21 cellular contexts compared by ENCODE assay signal in the genomic region with DNA sequence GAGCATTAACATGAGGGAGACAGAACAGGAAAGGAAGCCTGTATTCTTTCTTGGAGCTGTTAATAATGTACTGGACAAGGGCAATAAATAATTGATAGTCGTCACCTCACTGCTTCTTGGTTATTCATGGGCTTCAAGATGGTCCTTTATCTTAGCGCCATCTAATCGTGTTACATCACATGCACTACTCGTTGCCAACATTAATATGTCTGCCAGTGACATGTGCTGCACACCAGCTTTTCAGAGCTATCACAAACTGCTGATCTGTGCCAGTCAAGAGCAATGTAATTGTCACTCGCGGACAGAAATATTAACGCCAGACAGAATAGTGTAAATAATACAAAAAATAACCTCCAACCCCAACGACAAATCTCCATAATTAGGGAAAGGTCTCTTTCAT.
"Had no signal": no experiment of that assay in that cellular context is flagged by ENCODE, and none has a peak within 500 bp of the region (broad histone marks: within the 10 kb centered on the region; RNA-seq: fewer than 3 reads in every experiment).

No MANE protein-coding gene starts in this region.

- ATAC-seq: gastroesophageal sphincter; lower lobe of right lung; natural killer cell; pancreas; right lobe of liver; stimulated activated memory B cell treated with anti-CD40 and anti-IgM and Interleukin-4, amounts not matched to agents 10 μg/mL and 1 μg/mL and 100 μg/mL, for 72 hours had no signal

- H3K4me3 ChIP-seq: dorsolateral prefrontal cortex, esophagus muscularis mucosa, gastroesophageal sphincter, left ventricle myocardium inferior, lower lobe of right lung, neural progenitor cell, pancreas, right lobe of liver, tibial artery, upper lobe of left lung, uterus had no signal

- DNase-seq: cortex of kidney; dorsolateral prefrontal cortex; effector memory CD4-positive, alpha-beta T cell; glutamatergic neuron; islet precursor cell; left ventricle myocardium inferior; lower lobe of right lung; natural killer cell; nucleus accumbens; pancreas; right lobe of liver; stimulated activated CD4-positive, alpha-beta T cell treated with anti-CD3 and anti-CD28 coated beads, Interleukin-4, amount 100 ng/mL, for 1 hour; stimulated activated CD8-positive, alpha-beta memory T cell treated with anti-CD3 and anti-CD28 coated beads, Interleukin-4, amount 100 ng/mL, for 48 hours; tibial artery; upper lobe of left lung; uterus had no signal

- H3K4me1 ChIP-seq: esophagus muscularis mucosa, gastroesophageal sphincter, left ventricle myocardium inferior, lower lobe of right lung, neural progenitor cell, pancreas, right lobe of liver, tibial artery, upper lobe of left lung, uterus had no signal

- H2AFZ ChIP-seq: neural progenitor cell had no signal

- H3K36me3 ChIP-seq: esophagus muscularis mucosa, gastroesophageal sphincter, left ventricle myocardium inferior, lower lobe of right lung, neural progenitor cell, pancreas, right lobe of liver, tibial artery, upper lobe of left lung, uterus had no signal

- H3K4me2 ChIP-seq: neural progenitor cell had no signal

- H3K27ac ChIP-seq: dorsolateral prefrontal cortex, epithelial cell of prostate, esophagus muscularis mucosa, gastroesophageal sphincter, left ventricle myocardium inferior, lower lobe of right lung, neural progenitor cell, pancreas, right lobe of liver, tibial artery, upper lobe of left lung, uterus had no signal

- H3K27me3 ChIP-seq: dorsolateral prefrontal cortex, esophagus muscularis mucosa, gastroesophageal sphincter, neural progenitor cell, pancreas, right lobe of liver, tibial artery, upper lobe of left lung, uterus had no signal

- H3K9me3 ChIP-seq: esophagus muscularis mucosa, gastroesophageal sphincter, left ventricle myocardium inferior, lower lobe of right lung, pancreas, right lobe of liver, tibial artery, upper lobe of left lung, uterus had no signal

- H3K9ac ChIP-seq: neural progenitor cell had no signal
